Comparison of ENCODE assay signal across 18 cellular contexts in the genomic region with DNA sequence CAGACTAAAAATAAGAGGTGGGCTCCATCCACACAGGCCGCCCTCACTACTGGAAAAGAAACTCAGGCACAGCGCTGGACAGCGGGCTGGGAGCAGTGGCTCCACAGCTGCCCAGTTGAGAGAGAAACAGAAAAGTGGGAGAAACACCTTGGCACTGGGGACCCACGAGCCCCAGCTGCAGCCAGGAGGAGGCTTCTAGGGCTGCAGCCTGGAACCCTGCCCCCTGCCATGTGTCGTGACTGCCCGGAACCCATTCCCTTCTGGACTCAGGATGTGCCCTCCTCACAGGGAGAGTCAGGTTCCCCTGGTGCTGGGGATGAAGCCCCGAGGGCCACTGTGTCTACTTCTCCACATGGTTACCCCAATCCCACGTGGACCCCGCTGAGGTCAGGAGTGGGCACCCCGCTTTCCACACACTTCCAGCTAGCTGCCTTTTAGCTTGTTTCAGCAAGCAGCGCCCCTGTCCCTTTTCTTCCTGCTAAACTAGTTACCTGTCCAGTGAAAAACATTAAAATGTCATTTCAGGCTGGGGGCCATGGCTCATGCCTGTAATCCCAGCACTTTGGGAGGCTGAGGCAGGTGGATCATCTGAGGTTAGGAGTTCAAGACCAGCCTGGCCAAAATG.
"Had no signal": no experiment of that assay in that cellular context is flagged by ENCODE, and none has a peak within 500 bp of the region (broad histone marks: within the 10 kb centered on the region; RNA-seq: fewer than 3 reads in every experiment).

No MANE protein-coding gene starts in this region.

- H3K27ac Mint-ChIP-seq: activated naive CD4-positive, alpha-beta T cell treated with anti-CD3 and anti-CD28 coated beads for 36 hours; nephron had no signal

- DNase-seq: activated CD4-positive, alpha-beta T cell treated with anti-CD3 and anti-CD28 coated beads for 1 hour; activated CD4-positive, alpha-beta T cell treated with anti-CD3 and anti-CD28 coated beads, Interleukin-2, amount 50 U/mL, for 48 hours; activated naive CD4-positive, alpha-beta T cell treated with anti-CD3 and anti-CD28 coated beads for 36 hours; head of caudate nucleus; mesendoderm; sigmoid colon; stimulated activated CD4-positive, alpha-beta T cell treated with anti-CD3 and anti-CD28 coated beads, Interleukin-4, amount 100 ng/mL, for 24 hours; SW 1271; T-helper 2 cell; thyroid gland had no signal

- FAIRE-seq: urothelium cell line had no signal

- H3K4me1 Mint-ChIP-seq: brain; nephron; stimulated activated effector memory CD8-positive, alpha-beta T cell treated with anti-CD3 and anti-CD28 coated beads, Interleukin-12 subunit alpha, Interleukin-12 subunit beta, amount 100 ng/mL, for 72 hours had no signal

- H3K4me3 Mint-ChIP-seq: activated naive CD4-positive, alpha-beta T cell treated with anti-CD3 and anti-CD28 coated beads for 36 hours; brain; nephron; stimulated activated effector memory CD8-positive, alpha-beta T cell treated with anti-CD3 and anti-CD28 coated beads, Interleukin-12 subunit alpha, Interleukin-12 subunit beta, amount 100 ng/mL, for 72 hours had no signal

- H3K9me3 Mint-ChIP-seq: activated naive CD4-positive, alpha-beta T cell treated with anti-CD3 and anti-CD28 coated beads for 36 hours; brain; nephron; stimulated activated effector memory CD8-positive, alpha-beta T cell treated with anti-CD3 and anti-CD28 coated beads, Interleukin-12 subunit alpha, Interleukin-12 subunit beta, amount 100 ng/mL, for 72 hours had no signal

- H3K27me3 ChIP-seq: gastrocnemius medialis, sigmoid colon, thyroid gland had no signal

- H3K27me3 Mint-ChIP-seq: brain had no signal

- ATAC-seq: esophagus mucosa; stimulated activated effector memory CD8-positive, alpha-beta T cell treated with anti-CD3 and anti-CD28 coated beads, Interleukin-12 subunit alpha, Interleukin-12 subunit beta, amount 100 ng/mL, for 72 hours had no signal

- H3K27ac ChIP-seq: coronary artery, sigmoid colon, thyroid gland, VCaP had no signal

- H3K9me3 ChIP-seq: gastrocnemius medialis, sigmoid colon, thyroid gland had no signal

- H3K4me3 ChIP-seq: coronary artery, gastrocnemius medialis, sigmoid colon, thyroid gland had no signal
